ENCODE assay signal across 8 cellular contexts in genomic region chr3:197749315-197749600, GRCh38. TPM values are rescaled to one million over a fixed set of nuclear protein-coding genes. Genes with fewer than 3 reads are reported as not detected.
DNase-seq lines count a peak whose midpoint lies in the region; ATAC-seq, FAIRE-seq and TF ChIP-seq lines count a peak whose summit lies in the region.

No MANE protein-coding gene starts in this region.

- intact Hi-C loops in left lung (cut with DNase I), result no loop called here

- H3K27ac ChIP-seq in DOHH2 (ENCODE audit: low read depth, low read length), result peak overlapping the region; percentile 74
- H3K27ac ChIP-seq in caudate nucleus (ENCODE audit: low read depth, low read length), result peak overlapping the region; percentile 83
- H3K27ac ChIP-seq in left lung, result peak overlapping the region; percentile 89 to 96

- TF ChIP-seq CTCF in DOHH2 (IDR thresholded peaks at IDR 0.05; ENCODE audit: low read depth, low read length, poor library complexity, severe bottlenecking), result no peak
- TF ChIP-seq CTCF in left lung (IDR thresholded peaks at IDR 0.05), result no peak

- H3K36me3 ChIP-seq in DOHH2 (ENCODE audit: control insufficient read depth, low read length) (peaks cover 14% of the 10 kb centered on the region), left lung (no peaks in the 10 kb centered on the region)

- H3K27ac Mint-ChIP-seq in stimulated activated effector memory CD8-positive, alpha-beta T cell treated with anti-CD3 and anti-CD28 coated beads, Interleukin-12 subunit alpha, Interleukin-12 subunit beta, amount 100 ng/mL, for 72 hours, result peak overlapping the region; percentile 90

- H3K36me3 Mint-ChIP-seq in stimulated activated effector memory CD8-positive, alpha-beta T cell treated with anti-CD3 and anti-CD28 coated beads, Interleukin-12 subunit alpha, Interleukin-12 subunit beta, amount 100 ng/mL, for 72 hours, result peaks cover 10% of the 10 kb centered on the region

- H3K4me1 ChIP-seq in DOHH2 (ENCODE audit: control insufficient read depth, low read length) (peaks cover 48% of the 10 kb centered on the region), left lung (peaks cover 8 to 45% of the 10 kb centered on the region in 2 donors)

- H3K9me3 ChIP-seq in DOHH2 (ENCODE audit: control insufficient read depth, insufficient read depth, low read length) (no peaks in the 10 kb centered on the region), left lung (no peaks in the 10 kb centered on the region)

- H3K27me3 ChIP-seq in DOHH2 (ENCODE audit: control insufficient read depth, low read length) (no peaks in the 10 kb centered on the region), left lung (no peaks in the 10 kb centered on the region)

- no peaks in the 10 kb centered on the region for H3K9me3 Mint-ChIP-seq in stimulated activated effector memory CD8-positive, alpha-beta T cell treated with anti-CD3 and anti-CD28 coated beads, Interleukin-12 subunit alpha, Interleukin-12 subunit beta, amount 100 ng/mL, for 72 hours

- ATAC-seq in GM21423 (IDR thresholded peaks at IDR 0.05; ENCODE audit: unreplicated experiment), result peak; percentile 34
- peak; percentile 32 for ATAC-seq in left lung
- ATAC-seq in stimulated activated effector memory CD8-positive, alpha-beta T cell treated with anti-CD3 and anti-CD28 coated beads, Interleukin-12 subunit alpha, Interleukin-12 subunit beta, amount 100 ng/mL, for 72 hours, result peak; percentile 59

- DNase-seq in HT-29 (ENCODE audit: low spot score), result peak; percentile 51
- peak; percentile 51 for DNase-seq in SK-MEL-5 (ENCODE audit: low read depth, low spot score)
- peak in 22 of 61 donors; percentile 46 to 89 (median 77) for DNase-seq in caudate nucleus (lab: John Stamatoyannopoulos, UW)
- DNase-seq in left lung, result no peak
- no peak for DNase-seq in stimulated activated effector memory CD8-positive, alpha-beta T cell treated with anti-CD3 and anti-CD28 coated beads, Interleukin-12 subunit alpha, Interleukin-12 subunit beta, amount 100 ng/mL, for 72 hours (ENCODE audit: low spot score in 2 of 2)
- no peak for DNase-seq in GM19239 (ENCODE audit: insufficient read length, low spot score)

- peaks cover 12% of the 10 kb centered on the region for H4K20me1 ChIP-seq in DOHH2 (ENCODE audit: control insufficient read depth, insufficient read depth, low read depth, low read length)

- H3K4me1 Mint-ChIP-seq in stimulated activated effector memory CD8-positive, alpha-beta T cell treated with anti-CD3 and anti-CD28 coated beads, Interleukin-12 subunit alpha, Interleukin-12 subunit beta, amount 100 ng/mL, for 72 hours, result peaks cover 42% of the 10 kb centered on the region

- H3K79me2 ChIP-seq in DOHH2 (ENCODE audit: control insufficient read depth, low read length), result peaks cover 44% of the 10 kb centered on the region

- peak overlapping the region; percentile 85 for H3K4me3 Mint-ChIP-seq in stimulated activated effector memory CD8-positive, alpha-beta T cell treated with anti-CD3 and anti-CD28 coated beads, Interleukin-12 subunit alpha, Interleukin-12 subunit beta, amount 100 ng/mL, for 72 hours

- in situ Hi-C loops in SK-MEL-5 (cut with HindIII; ENCODE audit: low pct_unique_long_range_greater_than_20kb, low sequenced_read_pairs), result no loop called here

- H3F3A ChIP-seq in DOHH2 (ENCODE audit: control insufficient read depth, insufficient read depth), result peaks cover 17% of the 10 kb centered on the region

- H3K4me3 ChIP-seq in DOHH2 (ENCODE audit: low read length) (peak overlapping the region; percentile 86), left lung (peak overlapping the region; percentile 90 to 98)

- no peak for FAIRE-seq in GM19239 (lab: Jason Lieb, UNC)

- no peaks in the 10 kb centered on the region for H3K9me2 ChIP-seq in DOHH2 (replicated peaks; ENCODE audit: control insufficient read depth, low read length)

- peak overlapping the region; percentile 82 for H3K4me2 ChIP-seq in DOHH2 (ENCODE audit: low read length)

RNA-seq across cellular contexts. Expression of gene FYTTD1, which starts 0.4 kb away (rescaled TPM):
- total RNA-seq in HT-29 (2014; rRNA removed; shearing (Covaris generic)), result 29.2 and 41.6 TPM in 2 replicates
- total RNA-seq in SK-MEL-5 (2014; rRNA removed; shearing (Covaris generic)), result 76.8 and 101 TPM in 2 replicates
- polyA plus RNA-seq in SK-MEL-5 (2015; cell fraction: cytosol; rRNA removed), result 27.6 and 41.9 TPM in 2 replicates
- 16.7 and 24.7 TPM in 2 replicates for polyA plus RNA-seq in SK-MEL-5 (2015; cell fraction: nucleus; rRNA removed)
- 10 to 100 TPM; 46.8 to 50.2 TPM for total RNA-seq in left lung

RNA-seq across cellular contexts. Expression of gene RUBCN, which starts 12.6 kb away (rescaled TPM):
- 14.9 and 16.1 TPM in 2 replicates for total RNA-seq in HT-29 (2014; rRNA removed; shearing (Covaris generic))
- total RNA-seq in SK-MEL-5 (2014; rRNA removed; shearing (Covaris generic)), result 24.6 and 27.1 TPM in 2 replicates
- polyA plus RNA-seq in SK-MEL-5 (2015; cell fraction: cytosol; rRNA removed), result 29.2 and 29.6 TPM in 2 replicates
- 38.9 and 60.3 TPM in 2 replicates for polyA plus RNA-seq in SK-MEL-5 (2015; cell fraction: nucleus; rRNA removed)
- 10 to 100 TPM; 32.3 to 33.0 TPM for total RNA-seq in left lung

RNA-seq across cellular contexts. Expression of gene LRCH3, which starts 41.8 kb away (rescaled TPM):
- total RNA-seq in HT-29 (2014; rRNA removed; shearing (Covaris generic)), result 30.6 and 36.5 TPM in 2 replicates
- 92.3 and 93.7 TPM in 2 replicates for total RNA-seq in SK-MEL-5 (2014; rRNA removed; shearing (Covaris generic))
- polyA plus RNA-seq in SK-MEL-5 (2015; cell fraction: cytosol; rRNA removed), result 50.4 and 122 TPM in 2 replicates
- polyA plus RNA-seq in SK-MEL-5 (2015; cell fraction: nucleus; rRNA removed), result 56.3 and 79.7 TPM in 2 replicates
- total RNA-seq in left lung, result 10 to 100 TPM; 36.8 to 40.1 TPM

Comparison
In these comparisons a context has a peak if more than half of its experiments do, and no peak if none do; other contexts are left out.
1. DNase-seq: peak in HT-29 (single experiment) and SK-MEL-5 (single experiment); none in left lung (0 of 2), stimulated activated effector memory CD8-positive, alpha-beta T cell treated with anti-CD3 and anti-CD28 coated beads, Interleukin-12 subunit alpha, Interleukin-12 subunit beta, amount 100 ng/mL, for 72 hours (0 of 2) and GM19239 (single experiment).
2. Peak in every context shown above with its lines, with median percentiles within 50 percentile points of each other: H3K27ac ChIP-seq and ATAC-seq.